In the genomic region with DNA sequence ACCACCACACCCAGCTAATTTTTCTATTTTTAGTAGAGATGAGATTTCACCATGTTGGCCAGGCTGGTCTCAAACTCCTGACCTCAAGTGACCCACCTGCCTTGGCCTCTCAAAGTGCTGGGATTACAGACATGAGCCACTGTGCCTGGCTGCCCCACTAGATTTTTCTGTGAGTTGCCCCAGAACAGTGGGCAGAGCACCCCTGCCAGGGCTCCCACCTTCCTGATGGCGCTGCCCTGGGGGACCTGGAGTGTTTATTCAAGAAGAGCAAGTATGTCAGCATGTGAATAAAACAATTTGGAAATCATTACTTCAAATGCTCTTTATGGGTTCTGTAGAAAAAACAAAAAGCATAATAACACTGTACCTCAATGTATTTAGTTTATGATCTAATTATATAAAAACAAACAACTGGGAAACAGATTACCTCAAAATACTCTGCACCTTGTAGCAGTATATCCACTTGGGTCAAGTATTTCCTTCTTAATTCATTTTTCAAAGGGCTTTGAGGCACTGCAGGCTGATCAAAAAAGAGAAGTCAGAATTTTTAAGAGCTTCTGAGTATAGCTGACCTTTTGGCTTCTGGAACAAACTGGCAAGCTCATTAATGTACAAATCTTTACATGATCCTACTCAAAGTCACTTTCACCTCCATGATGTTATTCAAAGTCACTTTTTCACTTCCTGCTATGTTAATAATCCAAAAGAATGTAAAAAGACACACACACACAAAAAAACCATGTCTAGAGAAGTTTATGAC, we compare ENCODE assay signal across 17 cellular contexts.
"Had no signal": no experiment of that assay in that cellular context is flagged by ENCODE, and none has a peak within 500 bp of the region (broad histone marks: within the 10 kb centered on the region; RNA-seq: fewer than 3 reads in every experiment).

No MANE protein-coding gene starts in this region.

- H3K36me3 Mint-ChIP-seq: T-cell had no signal

- H3K4me1 Mint-ChIP-seq: neural progenitor cell, T-cell had no signal

- H3K4me3 ChIP-seq: body of pancreas, coronary artery, neural progenitor cell, pancreas, sigmoid colon, tibial artery, vagina had no signal

- H3K4me3 Mint-ChIP-seq: naive thymus-derived CD4-positive, alpha-beta T cell; neural progenitor cell; T-cell had no signal

- H3K9ac ChIP-seq: neural progenitor cell had no signal

- H3K27me3 ChIP-seq: body of pancreas, neural progenitor cell, pancreas, sigmoid colon, tibial artery, vagina had no signal

- ATAC-seq: body of pancreas; esophagus mucosa; naive thymus-derived CD4-positive, alpha-beta T cell; pancreas; SK-N-SH treated with all-trans-retinoic acid at 6 μM for 48 hours; T-cell had no signal

- H3K27ac Mint-ChIP-seq: neural progenitor cell, T-cell had no signal

- FAIRE-seq: pancreas had no signal

- H3K9me3 Mint-ChIP-seq: naive thymus-derived CD4-positive, alpha-beta T cell; neural progenitor cell; T-cell had no signal

- H3K27ac ChIP-seq: body of pancreas, coronary artery, neural progenitor cell, pancreas, sigmoid colon, tibial artery, vagina had no signal

- H3K9me3 ChIP-seq: body of pancreas, pancreas, sigmoid colon, tibial artery, vagina had no signal

- H3K36me3 ChIP-seq: pancreas, sigmoid colon, tibial artery, vagina had no signal

- H3K4me1 ChIP-seq: body of pancreas, pancreas, sigmoid colon, tibial artery, vagina had no signal

- DNase-seq: activated CD4-positive, CD25-positive, alpha-beta regulatory T cell; activated naive CD4-positive, alpha-beta T cell; body of pancreas; central memory CD4-positive, alpha-beta T cell; mesenchymal stem cell; naive thymus-derived CD4-positive, alpha-beta T cell; pancreas; sigmoid colon; stimulated activated naive CD4-positive, alpha-beta T cell treated with Interleukin-2 at 50 U/mL for 16 hours; T-cell; T1000; tibial artery had no signal

- H3K27me3 Mint-ChIP-seq: naive thymus-derived CD4-positive, alpha-beta T cell; T-cell had no signal
